Comparison of ENCODE assay signal across 22 cellular contexts in genomic region chr10:72796042-72796441, GRCh38.
DNase-seq lines count a peak whose midpoint lies in the region; ATAC-seq, FAIRE-seq and TF ChIP-seq lines count a peak whose summit lies in the region.
"Had no signal": no experiment of that assay in that cellular context is flagged by ENCODE, and none has a peak within 500 bp of the region (broad histone marks: within the 10 kb centered on the region; RNA-seq: fewer than 3 reads in every experiment).

No MANE protein-coding gene starts in this region.

- H3K27me3 Mint-ChIP-seq in HFFc6 (ENCODE audit: insufficient read depth) (no peaks in the 10 kb centered on the region), WTC11 (ENCODE audit: low read depth) (no peaks in the 10 kb centered on the region), type B pancreatic cell (no peaks in the 10 kb centered on the region)
- H3K27me3 Mint-ChIP-seq: CD4-positive, CD25-positive, alpha-beta regulatory T cell; natural killer cell treated with Interleukin-12 subunit alpha and Interleukin-12 subunit beta and Interleukin-15 and Interleukin-18, amount 100 ng/mL, for 72 hours had no signal

- FAIRE-seq in A549 (lab: Jason Lieb, UNC) (no peak), GM12892 (lab: Jason Lieb, UNC) (no peak)

- ATAC-seq in A549 (no peak), WTC11 (no peak)
- ATAC-seq: gastroesophageal sphincter; left cardiac atrium; natural killer cell treated with Interleukin-12 subunit alpha and Interleukin-12 subunit beta and Interleukin-15 and Interleukin-18, amount 100 ng/mL, for 72 hours; upper lobe of right lung had no signal

- TF ChIP-seq CTCF in A549 (IDR thresholded peaks at IDR 0.05) (no peak), HFFc6 (IDR thresholded peaks at IDR 0.05) (no peak), WTC11 (IDR thresholded peaks at IDR 0.05) (no peak), fibroblast of mammary gland (conservative IDR thresholded peaks at IDR 0.05; ENCODE audit: control insufficient read depth, insufficient read depth, low read depth, low read length) (no peak), left ventricle myocardium inferior (IDR thresholded peaks at IDR 0.05; ENCODE audit: borderline replicate concordance) (no peak), type B pancreatic cell (conservative IDR thresholded peaks at IDR 0.05) (no peak)

- H3K9me3 ChIP-seq in A549 (no peaks in the 10 kb centered on the region), left ventricle myocardium inferior (replicated peaks) (no peaks in the 10 kb centered on the region)
- H3K9me3 ChIP-seq: colonic mucosa, gastroesophageal sphincter, upper lobe of right lung had no signal

- H3K27ac ChIP-seq in A549 = peak overlapping the region in 1 of 2 experiments; percentile 44; a peak in 3 of 6 replicates
- no peak overlapping the region for H3K27ac ChIP-seq in left ventricle myocardium inferior (replicated peaks)
- H3K27ac ChIP-seq: colonic mucosa, gastroesophageal sphincter, upper lobe of right lung had no signal

- no peak overlapping the region for H3K4me3 ChIP-seq in A549
- H3K4me3 ChIP-seq in fibroblast of mammary gland (ENCODE audit: control insufficient read depth, low read depth, low read length) = no peak overlapping the region
- no peak overlapping the region for H3K4me3 ChIP-seq in left ventricle myocardium inferior
- H3K4me3 ChIP-seq: colonic mucosa, gastroesophageal sphincter, upper lobe of right lung had no signal

- DNase-seq in A549 (ENCODE audit: low read depth in 1 of 2, low spot score in 1 of 2) (peak in 1 of 2 experiments; percentile 22), HFFc6 (no peak), WTC11 (ENCODE audit: low spot score) (no peak), fibroblast of mammary gland (ENCODE audit: low read depth) (peak; percentile 62), AG08395 (ENCODE audit: low spot score) (no peak), left ventricle myocardium inferior (no peak), GM12892 (ENCODE audit: insufficient read length) (no peak), type B pancreatic cell (ENCODE audit: extremely low spot score, unreplicated experiment) (no peak)
- DNase-seq: activated CD4-positive, alpha-beta T cell treated with anti-CD3 and anti-CD28 coated beads, Interleukin-2, amount 50 U/mL, for 1 hour; aorta; CD4-positive, CD25-positive, alpha-beta regulatory T cell; colonic mucosa; left cardiac atrium; NCI-H1417; NCI-H524; posterior cingulate gyrus; Right ventricle myocardium superior; stimulated activated CD4-positive, alpha-beta T cell treated with anti-CD3 and anti-CD28 coated beads, Interleukin-4, amount 100 ng/mL, for 1 hour; SW 1271; upper lobe of right lung had no signal

- no peaks in the 10 kb centered on the region for H3K9me3 Mint-ChIP-seq in HFFc6
- no peaks in the 10 kb centered on the region for H3K9me3 Mint-ChIP-seq in WTC11
- H3K9me3 Mint-ChIP-seq in type B pancreatic cell = no peaks in the 10 kb centered on the region
- H3K9me3 Mint-ChIP-seq: CD4-positive, CD25-positive, alpha-beta regulatory T cell; natural killer cell treated with Interleukin-12 subunit alpha and Interleukin-12 subunit beta and Interleukin-15 and Interleukin-18, amount 100 ng/mL, for 72 hours had no signal

- H3K4me1 Mint-ChIP-seq in HFFc6 (ENCODE audit: low read depth) = peaks cover 42% of the 10 kb centered on the region
- H3K4me1 Mint-ChIP-seq in WTC11 = peaks cover 46% of the 10 kb centered on the region
- peaks cover 24% of the 10 kb centered on the region for H3K4me1 Mint-ChIP-seq in type B pancreatic cell (ENCODE audit: unreplicated experiment)

- H3K27ac Mint-ChIP-seq in HFFc6 (peak overlapping the region; percentile 48; the same call in 1 of the 2 replicates), WTC11 (no peak overlapping the region), type B pancreatic cell (no peak overlapping the region)
- H3K27ac Mint-ChIP-seq: natural killer cell treated with Interleukin-12 subunit alpha and Interleukin-12 subunit beta and Interleukin-15 and Interleukin-18, amount 100 ng/mL, for 72 hours had no signal

- no peak overlapping the region for H3K4me3 Mint-ChIP-seq in HFFc6
- no peak overlapping the region for H3K4me3 Mint-ChIP-seq in WTC11
- H3K4me3 Mint-ChIP-seq in type B pancreatic cell = no peak overlapping the region
- H3K4me3 Mint-ChIP-seq: CD4-positive, CD25-positive, alpha-beta regulatory T cell; natural killer cell treated with Interleukin-12 subunit alpha and Interleukin-12 subunit beta and Interleukin-15 and Interleukin-18, amount 100 ng/mL, for 72 hours had no signal

- H3K36me3 ChIP-seq in left ventricle myocardium inferior = no peaks in the 10 kb centered on the region
- H3K36me3 ChIP-seq: colonic mucosa, gastroesophageal sphincter, upper lobe of right lung had no signal

- no peak for TF ChIP-seq EP300 in A549 (IDR thresholded peaks at IDR 0.05)

- POLR2A ChIA-PET in A549 (lab: Yijun Ruan, JAX) = no interaction called here
- POLR2A ChIA-PET in WTC11 (lab: Charles Lee) = no interaction called here

- H3K36me3 Mint-ChIP-seq in HFFc6 (ENCODE audit: low read depth) (peaks cover 10% of the 10 kb centered on the region; the same call in 1 of the 2 replicates), WTC11 (no peaks in the 10 kb centered on the region), type B pancreatic cell (no peaks in the 10 kb centered on the region)
- H3K36me3 Mint-ChIP-seq: CD4-positive, CD25-positive, alpha-beta regulatory T cell; natural killer cell treated with Interleukin-12 subunit alpha and Interleukin-12 subunit beta and Interleukin-15 and Interleukin-18, amount 100 ng/mL, for 72 hours had no signal

- intact Hi-C loops in left ventricle myocardium inferior (cut with micrococcal nuclease) = no loop called here

- CTCF ChIA-PET in A549 (lab: Yijun Ruan, JAX) = interaction anchor here (0.5 to 1.3 kb wide), 2 partner anchors 11 to 230 kb away, joined by 3 to 7 read pairs; no protein-coding TSS in a partner anchor
- CTCF ChIA-PET in WTC11 (lab: Charles Lee) = no interaction called here

- H3K4me1 ChIP-seq in A549 (peaks cover 46% of the 10 kb centered on the region), left ventricle myocardium inferior (peaks cover 22% of the 10 kb centered on the region)
- H3K4me1 ChIP-seq: colonic mucosa, upper lobe of right lung had no signal

- H3K27me3 ChIP-seq in left ventricle myocardium inferior (ENCODE audit: low read depth) = no peaks in the 10 kb centered on the region
- H3K27me3 ChIP-seq: colonic mucosa, gastroesophageal sphincter, upper lobe of right lung had no signal

- TF ChIP-seq POLR2A in A549 (IDR thresholded peaks at IDR 0.05; ENCODE audit: low read length) (no peak), GM12892 (IDR thresholded peaks at IDR 0.05; ENCODE audit: low read depth, low read length) (no peak)

- WGBS in A549 (ENCODE audit: missing lambda C conversion rate) = 64% methylated on average over 3 of the region's 3 CpGs

- H3K4me2 ChIP-seq in A549 = no peak overlapping the region

- no peak for TF ChIP-seq RAD21 in A549 (conservative IDR thresholded peaks at IDR 0.05 in 1 of 2, IDR thresholded peaks at IDR 0.05 in 1 of 2)

TF ChIP-seq in A549, 52 proteins besides CTCF, POLR2A, EP300 and RAD21:
- no peak for TF ChIP-seq MAX (IDR thresholded peaks at IDR 0.05)
- no peak for TF ChIP-seq E2F6 (IDR thresholded peaks at IDR 0.05; ENCODE audit: borderline replicate concordance, low read depth)
- no peak for TF ChIP-seq FOSL2 (IDR thresholded peaks at IDR 0.05)
- TF ChIP-seq FOSL2 (CRISPR knock-in tag; IDR thresholded peaks at IDR 0.05) = peak; percentile 24; the same call in 1 of the 2 replicates

TF ChIP-seq in WTC11, 78 proteins besides CTCF, POLR2A, EP300 and RAD21:
- TF ChIP-seq ZNF121 (CRISPR knock-in tag; IDR thresholded peaks at IDR 0.05) = peak; percentile 92
- no peak for TF ChIP-seq ERG (CRISPR knock-in tag; IDR thresholded peaks at IDR 0.05)
